8 cellular contexts compared by ENCODE assay signal in genomic region chr2:157596992-157597681, GRCh38. TPM values are rescaled to one million over a fixed set of nuclear protein-coding genes. Genes with fewer than 3 reads are reported as not detected.
DNase-seq lines count a peak whose midpoint lies in the region; ATAC-seq, FAIRE-seq and TF ChIP-seq lines count a peak whose summit lies in the region.

No MANE protein-coding gene starts in this region.

- no peaks in the 10 kb centered on the region for H3K9me3 ChIP-seq in A549

- TF ChIP-seq POLR2A in A549 (IDR thresholded peaks at IDR 0.05; ENCODE audit: low read length): no peak

- POLR2A ChIA-PET in A549 (lab: Yijun Ruan, JAX): no interaction called here

- intact Hi-C loops in head of caudate nucleus (cut with DNase I): loop anchor here (10.0 kb wide), 1 partner anchor 272 kb away; the partner anchor contains the start of gene ERMN

- FAIRE-seq in A549 (lab: Jason Lieb, UNC): no peak

- WGBS in A549 (ENCODE audit: missing lambda C conversion rate): 30% methylated on average over 25 of the region's 45 CpGs

- H3K4me3 ChIP-seq in A549 (no peak overlapping the region), retinal pigment epithelial cell (ENCODE audit: low read length) (no peak overlapping the region)

- TF ChIP-seq CTCF in A549 (IDR thresholded peaks at IDR 0.05) (peak; percentile 39), retinal pigment epithelial cell (conservative IDR thresholded peaks at IDR 0.05; ENCODE audit: low read depth, low read length) (peak; percentile 66)

- CTCF ChIA-PET in A549 (lab: Yijun Ruan, JAX): interaction anchor here (1.1 to 2.0 kb wide), 2 partner anchors 292 to 295 kb away, joined by 4 to 13 read pairs; no protein-coding TSS in a partner anchor

- H3K4me2 ChIP-seq in A549: peak overlapping the region; percentile 8; the same call in 1 of the 3 replicates

- H3K4me1 ChIP-seq in A549: no peaks in the 10 kb centered on the region

- DNase-seq in A549 (ENCODE audit: low read depth in 1 of 2, low spot score in 1 of 2): peak; percentile 7 to 9
- peak; percentile 47 for DNase-seq in NCI-H2227 treated with DMSO at 0.1 percent for 48 hours (lab: John Stamatoyannopoulos, UW)
- DNase-seq in activated T-helper 9 cell treated with anti-CD3 and anti-CD28 coated beads, Interleukin-2, amount 50 U/mL, for 16 hours (ENCODE audit: low read depth): peak; percentile 31
- DNase-seq in head of caudate nucleus: peak; percentile 11 to 80 (median 54)
- no peak for DNase-seq in retinal pigment epithelial cell (ENCODE audit: low read depth)
- DNase-seq in NCI-H1417 treated with DMSO at 0.1 percent for 48 hours (lab: John Stamatoyannopoulos, UW): no peak

- H3K27ac ChIP-seq in A549: no peak overlapping the region

- ATAC-seq in A549 (peak; percentile 76 to 82; a peak in 5 of 6 replicates), GM19351 (IDR thresholded peaks at IDR 0.05; ENCODE audit: unreplicated experiment) (peak; percentile 69), HG03097 (IDR thresholded peaks at IDR 0.05; ENCODE audit: low FRiP score, unreplicated experiment) (no peak)

- TF ChIP-seq RAD21 in A549 (conservative IDR thresholded peaks at IDR 0.05 in 1 of 2, IDR thresholded peaks at IDR 0.05 in 1 of 2): peak; percentile 33 to 37; a peak in 4 of 5 replicates

- TF ChIP-seq EP300 in A549 (IDR thresholded peaks at IDR 0.05): no peak

TF ChIP-seq in A549, 52 proteins besides CTCF, POLR2A, EP300 and RAD21:
- no peak for TF ChIP-seq EHF (CRISPR knock-in tag; IDR thresholded peaks at IDR 0.05)
- peak; percentile 56 for TF ChIP-seq SMC3 (IDR thresholded peaks at IDR 0.05)

RNA-seq across cellular contexts. Expression of gene ACVR1C, which starts 31.5 kb away (rescaled TPM):
- polyA plus RNA-seq in A549 (2011; rRNA removed) (0.06 and 0.07 TPM in 2 replicates), A549 (2017; fragmentation: RNase III; extraction: RNeasy Plus Mini Kit Qiagen cat#74134 plus additional on column Dnase treatment) (0.01 TPM in 1 of 3 replicates, not detected in the others)
- polyA plus RNA-seq in A549 (2012; cell fraction: cytosol; rRNA removed): 0.01 TPM in 1 of 2 replicates, not detected in the other
- not detected in 2 replicates for polyA plus RNA-seq in A549 (2012; cell fraction: nucleus; rRNA removed)
- 0.08 TPM in 1 of 2 replicates, not detected in the other for polyA minus RNA-seq in A549 (2011; rRNA and poly(A)+ RNA removed)

Comparison
In these comparisons a context has a peak if more than half of its experiments do, and no peak if none do; other contexts are left out.
1. DNase-seq: peak in A549 (2 of 2), NCI-H2227 treated with DMSO at 0.1 percent for 48 hours (single experiment), activated T-helper 9 cell treated with anti-CD3 and anti-CD28 coated beads, Interleukin-2, amount 50 U/mL, for 16 hours (single experiment) and head of caudate nucleus (42 of 42); none in retinal pigment epithelial cell (single experiment) and NCI-H1417 treated with DMSO at 0.1 percent for 48 hours (single experiment).